ENCODE assay signal across 19 cellular contexts in the genomic region with DNA sequence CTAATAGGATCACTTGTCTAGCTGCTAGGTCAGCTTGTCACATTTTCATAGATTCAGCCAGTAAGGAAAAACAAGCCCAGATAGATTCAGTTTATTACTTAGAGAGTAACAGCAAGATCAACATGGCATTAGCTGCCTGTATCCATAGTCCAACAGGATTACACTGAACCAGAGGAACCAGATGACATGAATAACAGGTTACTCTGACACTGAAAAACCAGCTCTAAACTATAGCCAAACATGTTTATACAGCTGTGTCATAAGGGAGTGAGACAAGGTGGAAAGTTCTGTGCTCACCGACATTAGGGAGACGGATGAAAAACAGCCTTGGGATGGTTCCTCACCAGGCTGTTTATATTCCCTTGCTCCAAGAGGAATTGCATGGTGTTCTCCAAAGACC.
A peak's percentile ranks its signal among the peaks of the same experiment; 100 is the strongest.
DNase-seq lines count a peak whose midpoint lies in the region; ATAC-seq and TF ChIP-seq lines count a peak whose summit lies in the region.
"Had no signal": no experiment of that assay in that cellular context is flagged by ENCODE, and none has a peak within 500 bp of the region (broad histone marks: within the 10 kb centered on the region; RNA-seq: fewer than 3 reads in every experiment).

No MANE protein-coding gene starts in this region.

- no peak overlapping the region for H4K5ac ChIP-seq in IMR-90 (ENCODE audit: low read depth, low read length)

- intact Hi-C loops in IMR-90 (cut with micrococcal nuclease) (no loop called here), uterus (cut with DNase I; ENCODE audit: low total_unique reads) (no loop called here)

- H3K79me1 ChIP-seq in IMR-90 (ENCODE audit: low read depth in 1 of 2, low read length in 2 of 2) = no peaks in the 10 kb centered on the region

- no CpG with 5 or more reads among the region's 2 CpGs for WGBS in IMR-90 (ENCODE audit: extremely low coverage in 2 of 2, insufficient read length in 1 of 2), 2 experiments

- CTCF ChIA-PET in IMR-90 (lab: Yijun Ruan, JAX) = interaction anchor here (1.0 to 1.3 kb wide), 2 partner anchors 8 to 10 kb away, joined by 3 to 4 read pairs; no protein-coding TSS in a partner anchor

- H3K4ac ChIP-seq in IMR-90 (ENCODE audit: low read depth, low read length) = no peak overlapping the region

- H2AK9ac ChIP-seq in IMR-90 (replicated peaks; ENCODE audit: low read depth, low read length, poor library complexity) = no peak overlapping the region

- no peak overlapping the region for H3K56ac ChIP-seq in IMR-90 (ENCODE audit: extremely low read depth, insufficient read depth, low read length)

- H2BK120ac ChIP-seq in IMR-90 (ENCODE audit: low read depth, low read length) = peak overlapping the region; percentile 28; the same call in 1 of the 2 replicates

- H3K9me3 ChIP-seq in IMR-90 (ENCODE audit: control insufficient read depth, insufficient read depth, low read length) = no peaks in the 10 kb centered on the region
- no peaks in the 10 kb centered on the region for H3K9me3 ChIP-seq in uterus
- H3K9me3 ChIP-seq: BLaER1, Caco-2 had no signal

- in situ Hi-C loops in IMR-90 (cut with MboI; ENCODE audit: low sequenced_read_pairs) = no loop called here

- no peak overlapping the region for H2BK20ac ChIP-seq in IMR-90 (ENCODE audit: low read depth, low read length)

- H4K91ac ChIP-seq in IMR-90 (ENCODE audit: insufficient read depth, low read depth, low read length) = no peak overlapping the region

- H3K23ac ChIP-seq in IMR-90 (ENCODE audit: low read depth, low read length) = no peak overlapping the region

- H2BK15ac ChIP-seq in IMR-90 (ENCODE audit: low read depth, low read length) = peak overlapping the region; percentile 21; the same call in 1 of the 3 replicates

- TF ChIP-seq RAD21 in IMR-90 (IDR thresholded peaks at IDR 0.05; ENCODE audit: low read length) = no peak

- H3K27me3 ChIP-seq in IMR-90 (ENCODE audit: control insufficient read depth, insufficient read depth, low read length) (no peaks in the 10 kb centered on the region), uterus (no peaks in the 10 kb centered on the region)
- H3K27me3 ChIP-seq: BLaER1 had no signal

- no peak overlapping the region for H3K4me3 ChIP-seq in IMR-90 (ENCODE audit: insufficient read depth, low read depth, low read length)
- no peak overlapping the region for H3K4me3 ChIP-seq in epithelial cell of esophagus (ENCODE audit: low read length)
- H3K4me3 ChIP-seq in uterus = no peak overlapping the region
- H3K4me3 ChIP-seq: BLaER1, GM23338 had no signal

- H4K8ac ChIP-seq in IMR-90 (ENCODE audit: low read depth in 2 of 2, low read length in 2 of 2) = no peak overlapping the region

- no peak overlapping the region for H3K18ac ChIP-seq in IMR-90 (ENCODE audit: low read depth, low read length)

- no peak overlapping the region for H2AFZ ChIP-seq in IMR-90 (replicated peaks; ENCODE audit: low read length, poor library complexity)
- H2AFZ ChIP-seq: GM23338 had no signal

- TF ChIP-seq CTCF in IMR-90 (conservative IDR thresholded peaks at IDR 0.05; ENCODE audit: low read depth, low read length) = no peak
- no peak for TF ChIP-seq CTCF in epithelial cell of esophagus (IDR thresholded peaks at IDR 0.05; ENCODE audit: insufficient read depth, low read depth, low read length, missing control alignments)
- no peak for TF ChIP-seq CTCF in uterus (IDR thresholded peaks at IDR 0.05)

- no peak overlapping the region for H3K27ac ChIP-seq in IMR-90 (ENCODE audit: insufficient read depth, low read length)
- H3K27ac ChIP-seq in uterus = no peak overlapping the region
- H3K27ac ChIP-seq: BLaER1, C4-2B had no signal

- no peak overlapping the region for H3K9ac ChIP-seq in IMR-90 (ENCODE audit: low read depth, low read length)
- H3K9ac ChIP-seq: BLaER1 had no signal

- no peaks in the 10 kb centered on the region for H3K36me3 ChIP-seq in IMR-90 (ENCODE audit: control insufficient read depth, insufficient read depth, low read length)
- no peaks in the 10 kb centered on the region for H3K36me3 ChIP-seq in uterus
- H3K36me3 ChIP-seq: BLaER1 had no signal

- DNase-seq in IMR-90 (no peak), NCI-H82 treated with DMSO at 0.1 percent for 48 hours (lab: John Stamatoyannopoulos, UW; ENCODE audit: unreplicated experiment) (peak; percentile 79), epithelial cell of esophagus (ENCODE audit: low read depth) (peak; percentile 57), left kidney (ENCODE audit: low read depth, low spot score) (peak; percentile 2), GM19238 (ENCODE audit: insufficient read length, low spot score) (no peak), uterus (no peak)
- no peak for DNase-seq in activated effector memory CD4-positive, alpha-beta T cell treated with Interleukin-2 at 50 U/mL for 16 hours
- DNase-seq: Caco-2; CD4-positive, CD25-positive, alpha-beta regulatory T cell; CD8-positive, alpha-beta T cell; DMS153; DMS79 treated with DMSO at 0.1 percent for 48 hours; GF-D8; H9 had no signal

- no peaks in the 10 kb centered on the region for H4K20me1 ChIP-seq in IMR-90 (ENCODE audit: insufficient read depth, low read length)
- H4K20me1 ChIP-seq: BLaER1 had no signal

- TF ChIP-seq POLR2A in IMR-90 (IDR thresholded peaks at IDR 0.05; ENCODE audit: low read depth, low read length) (no peak), uterus (IDR thresholded peaks at IDR 0.05) (no peak)

- no peak for ATAC-seq in IMR-90 (ENCODE audit: low read depth)
- no peak for ATAC-seq in GM19455 (IDR thresholded peaks at IDR 0.05; ENCODE audit: unreplicated experiment)
- ATAC-seq: CD8-positive, alpha-beta T cell; GM23338; HCT116 had no signal

- no TSS peak for BruUV-seq in IMR-90 (replicated peaks; lab: Mats Ljungman, UMichigan)

- H2BK5ac ChIP-seq in IMR-90 (ENCODE audit: low read depth, low read length, poor library complexity, severe bottlenecking) = no peak overlapping the region

- no peak overlapping the region for H3K4me2 ChIP-seq in IMR-90 (ENCODE audit: low read depth, low read length)
- H3K4me2 ChIP-seq: BLaER1, GM23338 had no signal

- no peak overlapping the region for H3K14ac ChIP-seq in IMR-90 (replicated peaks; ENCODE audit: low read depth, low read length)

- H3K9me1 ChIP-seq in IMR-90 (ENCODE audit: insufficient read depth, low read length) = no peaks in the 10 kb centered on the region

- dilution Hi-C loops in IMR-90 (cut with HindIII; ENCODE audit: low sequenced_read_pairs, unreplicated experiment) = no loop called here

- H3K4me1 ChIP-seq in IMR-90 (ENCODE audit: control insufficient read depth, insufficient read depth, low read length) (peaks cover 2% of the 10 kb centered on the region; the same call in 1 of the 2 replicates), uterus (no peaks in the 10 kb centered on the region)
- H3K4me1 ChIP-seq: BLaER1, Caco-2 had no signal

- no peak overlapping the region for H2AK5ac ChIP-seq in IMR-90 (ENCODE audit: low read depth, low read length)

- POLR2A ChIA-PET in IMR-90 (lab: Charles Lee; ENCODE audit: unreplicated experiment) = no interaction called here

TF ChIP-seq in IMR-90, 13 proteins besides CTCF, POLR2A, EP300 and RAD21:
- TF ChIP-seq NFE2L2 (IDR thresholded peaks at IDR 0.05; ENCODE audit: low read depth, low read length) = no peak
- no peak for TF ChIP-seq FOS (IDR thresholded peaks at IDR 0.05; ENCODE audit: low read depth, low read length)
- TF ChIP-seq CHD1 (IDR thresholded peaks at IDR 0.05; ENCODE audit: low read depth, low read length) = no peak
- TF ChIP-seq MAZ (IDR thresholded peaks at IDR 0.05; ENCODE audit: borderline replicate concordance, low read depth, low read length) = no peak
- TF ChIP-seq MAFK (IDR thresholded peaks at IDR 0.05; ENCODE audit: low read depth, low read length) = no peak
- no peak for TF ChIP-seq CEBPB (IDR thresholded peaks at IDR 0.05; ENCODE audit: low read depth, low read length)
- TF ChIP-seq, protein P1, sequence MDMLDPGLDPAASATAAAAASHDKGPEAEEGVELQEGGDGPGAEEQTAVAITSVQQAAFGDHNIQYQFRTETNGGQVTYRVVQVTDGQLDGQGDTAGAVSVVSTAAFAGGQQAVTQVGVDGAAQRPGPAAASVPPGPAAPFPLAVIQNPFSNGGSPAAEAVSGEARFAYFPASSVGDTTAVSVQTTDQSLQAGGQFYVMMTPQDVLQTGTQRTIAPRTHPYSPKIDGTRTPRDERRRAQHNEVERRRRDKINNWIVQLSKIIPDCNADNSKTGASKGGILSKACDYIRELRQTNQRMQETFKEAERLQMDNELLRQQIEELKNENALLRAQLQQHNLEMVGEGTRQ (IDR thresholded peaks at IDR 0.05; ENCODE audit: low read depth, low read length) = no peak

Comparison
In these comparisons a context has a peak if more than half of its experiments do, and no peak if none do; other contexts are left out.
1. DNase-seq: peak in NCI-H82 treated with DMSO at 0.1 percent for 48 hours (single experiment), epithelial cell of esophagus (single experiment) and left kidney (single experiment); none in IMR-90 (single experiment), activated effector memory CD4-positive, alpha-beta T cell treated with Interleukin-2 at 50 U/mL for 16 hours (single experiment), GM19238 (single experiment) and uterus (0 of 2).